Comparison of ENCODE assay signal across 14 cellular contexts in the genomic region with DNA sequence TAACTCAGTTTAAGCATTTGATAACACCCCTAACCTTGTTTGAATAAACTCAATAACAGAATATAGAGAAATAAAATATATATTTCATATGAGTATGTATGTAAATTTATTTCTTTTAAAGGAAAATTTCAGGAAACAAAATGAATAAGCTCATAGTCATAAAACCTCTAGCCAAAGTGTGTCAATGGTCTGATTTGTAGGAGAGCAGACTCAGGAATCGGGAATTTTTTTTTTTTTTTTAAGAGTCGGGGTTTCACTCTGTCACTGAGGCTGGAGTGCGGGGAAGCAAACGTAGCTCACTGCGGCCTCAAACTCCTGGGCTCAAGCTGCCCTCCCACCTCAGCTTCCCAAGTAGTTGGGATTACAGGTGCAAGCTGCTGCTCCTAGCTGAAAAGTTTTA. TPM values are rescaled to one million over a fixed set of nuclear protein-coding genes. Genes with fewer than 3 reads are reported as not detected.
A peak's percentile ranks its signal among the peaks of the same experiment; 100 is the strongest.
DNase-seq lines count a peak whose midpoint lies in the region; ATAC-seq and TF ChIP-seq lines count a peak whose summit lies in the region.
"Had no signal": no experiment of that assay in that cellular context is flagged by ENCODE, and none has a peak within 500 bp of the region (broad histone marks: within the 10 kb centered on the region; RNA-seq: fewer than 3 reads in every experiment).

No MANE protein-coding gene starts in this region.

- H2AK5ac ChIP-seq in IMR-90 (ENCODE audit: low read depth, low read length) = no peak overlapping the region

- H4K91ac ChIP-seq in IMR-90 (ENCODE audit: insufficient read depth, low read depth, low read length) = no peak overlapping the region

- H3K27ac ChIP-seq in AG04450 (ENCODE audit: low read depth, low read length) = no peak overlapping the region
- H3K27ac ChIP-seq in IMR-90 (ENCODE audit: insufficient read depth, low read length) = no peak overlapping the region
- peak overlapping the region; percentile 96 to 99 for H3K27ac ChIP-seq in coronary artery
- H3K27ac ChIP-seq in muscle layer of colon (ENCODE audit: low read depth, low read length) = peak overlapping the region; percentile 5
- H3K27ac ChIP-seq in right atrium auricular region = peak overlapping the region in 1 of 2 donors; percentile 28

- H3K4me2 ChIP-seq in IMR-90 (ENCODE audit: low read depth, low read length) = peak overlapping the region; percentile 71

- H3K18ac ChIP-seq in IMR-90 (ENCODE audit: low read depth, low read length) = no peak overlapping the region

- H4K8ac ChIP-seq in IMR-90 (ENCODE audit: low read depth in 2 of 2, low read length in 2 of 2) = no peak overlapping the region

- 0 out of 2 replicates have a peak overlapping the region, but pooled peaks have one; percentile 50 for H3K9ac ChIP-seq in IMR-90 (ENCODE audit: low read depth, low read length)
- no peak overlapping the region for H3K9ac ChIP-seq in muscle layer of colon (ENCODE audit: low read length)

- intact Hi-C loops in IMR-90 (cut with micrococcal nuclease) = loop anchor here (5.0 kb wide), 2 partner anchors 38 to 1003 kb away; no protein-coding TSS in a partner anchor

- WGBS in IMR-90 (ENCODE audit: extremely low coverage in 2 of 2, insufficient read length in 1 of 2), 2 experiments = no CpG with 5 or more reads among the region's 5 CpGs

- H3K27me3 ChIP-seq in AG04450 (ENCODE audit: control insufficient read depth, insufficient read depth, low read length) (no peaks in the 10 kb centered on the region), IMR-90 (ENCODE audit: control insufficient read depth, insufficient read depth, low read length) (no peaks in the 10 kb centered on the region), muscle layer of colon (ENCODE audit: control insufficient read depth in 1 of 2, insufficient read depth in 2 of 2, low read length in 2 of 2) (no peaks in the 10 kb centered on the region), right atrium auricular region (no peaks in the 10 kb centered on the region)

- H2BK20ac ChIP-seq in IMR-90 (ENCODE audit: low read depth, low read length) = no peak overlapping the region

- H3K4me3 ChIP-seq in AG04450 (ENCODE audit: low read depth, low read length) (peak overlapping the region; percentile 81), IMR-90 (ENCODE audit: insufficient read depth, low read depth, low read length) (no peak overlapping the region), coronary artery (peak overlapping the region; percentile 97), muscle layer of colon (ENCODE audit: low read depth in 1 of 2, low read length in 2 of 2) (no peak overlapping the region), right atrium auricular region (no peak overlapping the region)

- H2BK5ac ChIP-seq in IMR-90 (ENCODE audit: low read depth, low read length, poor library complexity, severe bottlenecking) = no peak overlapping the region

- in situ Hi-C loops in IMR-90 (cut with MboI; ENCODE audit: low sequenced_read_pairs) = no loop called here

- ATAC-seq in IMR-90 (ENCODE audit: low read depth) = no peak
- ATAC-seq in HG02763 (IDR thresholded peaks at IDR 0.05; ENCODE audit: unreplicated experiment) = no peak
- ATAC-seq: left colon; naive thymus-derived CD8-positive, alpha-beta T cell had no signal

- peaks cover 26% of the 10 kb centered on the region for H4K20me1 ChIP-seq in IMR-90 (ENCODE audit: insufficient read depth, low read length)

- no peak overlapping the region for H2BK15ac ChIP-seq in IMR-90 (ENCODE audit: low read depth, low read length)

- H2AFZ ChIP-seq in IMR-90 (replicated peaks; ENCODE audit: low read length, poor library complexity) = no peak overlapping the region

- peaks cover 15% of the 10 kb centered on the region for H3K4me1 ChIP-seq in IMR-90 (ENCODE audit: control insufficient read depth, insufficient read depth, low read length)
- H3K4me1 ChIP-seq in muscle layer of colon (ENCODE audit: insufficient read depth, low read length) = peaks cover 67% of the 10 kb centered on the region
- H3K4me1 ChIP-seq in right atrium auricular region = peaks cover 0 to 46% of the 10 kb centered on the region in 2 donors

- H4K5ac ChIP-seq in IMR-90 (ENCODE audit: low read depth, low read length) = no peak overlapping the region

- POLR2A ChIA-PET in AG04450 (lab: Yijun Ruan, JAX) = interaction anchor here (0.7 kb wide), 1 partner anchor 99 kb away, joined by 6 read pairs; no protein-coding TSS in a partner anchor
- POLR2A ChIA-PET in IMR-90 (lab: Charles Lee; ENCODE audit: unreplicated experiment) = no interaction called here

- peak overlapping the region; percentile 40; the same call in 1 of the 2 replicates for H3K4ac ChIP-seq in IMR-90 (ENCODE audit: low read depth, low read length)

- H3K9me3 ChIP-seq in AG04450 (ENCODE audit: control insufficient read depth, insufficient read depth, low read length) = no peaks in the 10 kb centered on the region
- no peaks in the 10 kb centered on the region for H3K9me3 ChIP-seq in IMR-90 (ENCODE audit: control insufficient read depth, insufficient read depth, low read length)
- H3K9me3 ChIP-seq in muscle layer of colon (ENCODE audit: low read length) = no peaks in the 10 kb centered on the region
- no peaks in the 10 kb centered on the region for H3K9me3 ChIP-seq in right atrium auricular region

- CTCF ChIA-PET in AG04450 (lab: Charles Lee) (interaction anchor here (0.6 to 1.5 kb wide), 4 partner anchors 23 to 585 kb away, joined by 3 to 5 read pairs (median 3); no protein-coding TSS in a partner anchor), IMR-90 (lab: Yijun Ruan, JAX) (no interaction called here)

- no peak overlapping the region for H3K23ac ChIP-seq in IMR-90 (ENCODE audit: low read depth, low read length)

- no peaks in the 10 kb centered on the region for H3K36me3 ChIP-seq in IMR-90 (ENCODE audit: control insufficient read depth, insufficient read depth, low read length)
- no peaks in the 10 kb centered on the region for H3K36me3 ChIP-seq in muscle layer of colon (ENCODE audit: insufficient read depth, low read length)
- H3K36me3 ChIP-seq in right atrium auricular region = no peaks in the 10 kb centered on the region

- no peak overlapping the region for H2AK9ac ChIP-seq in IMR-90 (replicated peaks; ENCODE audit: low read depth, low read length, poor library complexity)

- H3K9me1 ChIP-seq in IMR-90 (ENCODE audit: insufficient read depth, low read length) = peaks cover 10% of the 10 kb centered on the region

- no peak for DNase-seq in AG04450 (ENCODE audit: low read depth, low spot score)
- DNase-seq in IMR-90 = no peak
- DNase-seq in coronary artery (ENCODE audit: low spot score) = no peak
- DNase-seq in NCI-H2227 treated with DMSO at 0.1 percent for 48 hours (lab: John Stamatoyannopoulos, UW) = no peak
- DNase-seq in right atrium auricular region (ENCODE audit: low spot score) = no peak
- DNase-seq in stimulated activated CD8-positive, alpha-beta memory T cell treated with anti-CD3 and anti-CD28 coated beads, Interleukin-4, amount 100 ng/mL, for 48 hours = no peak
- DNase-seq: activated T-cell treated with anti-CD3 and anti-CD28 coated beads, Interleukin-2, amount 50 U/mL, for 24 hours; DMS79; left colon; naive thymus-derived CD8-positive, alpha-beta T cell; stimulated activated CD4-positive, alpha-beta T cell treated with anti-CD3 and anti-CD28 coated beads, Interleukin-12 subunit alpha, Interleukin-12 subunit beta, amount 100 ng/mL, for 4 hours; trophoblast cell had no signal

- peaks cover 24 to 45% of the 10 kb centered on the region in 2 experiments for H3K79me1 ChIP-seq in IMR-90 (ENCODE audit: low read depth in 1 of 2, low read length in 2 of 2)

- no peak for TF ChIP-seq POLR2A in IMR-90 (IDR thresholded peaks at IDR 0.05; ENCODE audit: low read depth, low read length)

- dilution Hi-C loops in IMR-90 (cut with HindIII; ENCODE audit: low sequenced_read_pairs, unreplicated experiment) = no loop called here

- TF ChIP-seq RAD21 in IMR-90 (IDR thresholded peaks at IDR 0.05; ENCODE audit: low read length) = no peak

- H3K56ac ChIP-seq in IMR-90 (ENCODE audit: extremely low read depth, insufficient read depth, low read length) = no peak overlapping the region; the same call in 1 of the 2 replicates

- TF ChIP-seq CTCF in AG04450 (IDR thresholded peaks at IDR 0.05; ENCODE audit: low read depth, low read length) = no peak
- TF ChIP-seq CTCF in IMR-90 (conservative IDR thresholded peaks at IDR 0.05; ENCODE audit: low read depth, low read length) = no peak
- no peak for TF ChIP-seq CTCF in coronary artery (IDR thresholded peaks at IDR 0.05)
- no peak for TF ChIP-seq CTCF in right atrium auricular region (IDR thresholded peaks at IDR 0.05)

- H2BK120ac ChIP-seq in IMR-90 (ENCODE audit: low read depth, low read length) = no peak overlapping the region

- no peak overlapping the region for H3K14ac ChIP-seq in IMR-90 (replicated peaks; ENCODE audit: low read depth, low read length)

- BruUV-seq in IMR-90 (replicated peaks; lab: Mats Ljungman, UMichigan) = no TSS peak

TF ChIP-seq in IMR-90, 13 proteins besides CTCF, POLR2A, EP300 and RAD21 (continues in another document):
- TF ChIP-seq, protein P1, sequence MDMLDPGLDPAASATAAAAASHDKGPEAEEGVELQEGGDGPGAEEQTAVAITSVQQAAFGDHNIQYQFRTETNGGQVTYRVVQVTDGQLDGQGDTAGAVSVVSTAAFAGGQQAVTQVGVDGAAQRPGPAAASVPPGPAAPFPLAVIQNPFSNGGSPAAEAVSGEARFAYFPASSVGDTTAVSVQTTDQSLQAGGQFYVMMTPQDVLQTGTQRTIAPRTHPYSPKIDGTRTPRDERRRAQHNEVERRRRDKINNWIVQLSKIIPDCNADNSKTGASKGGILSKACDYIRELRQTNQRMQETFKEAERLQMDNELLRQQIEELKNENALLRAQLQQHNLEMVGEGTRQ (IDR thresholded peaks at IDR 0.05; ENCODE audit: low read depth, low read length) = no peak
- TF ChIP-seq MAFK (IDR thresholded peaks at IDR 0.05; ENCODE audit: low read depth, low read length) = no peak
- TF ChIP-seq MXI1 (IDR thresholded peaks at IDR 0.05; ENCODE audit: borderline replicate concordance, low read depth, low read length) = no peak
- TF ChIP-seq BHLHE40 (IDR thresholded peaks at IDR 0.05; ENCODE audit: low read depth, low read length) = no peak
- no peak for TF ChIP-seq FOS (IDR thresholded peaks at IDR 0.05; ENCODE audit: low read depth, low read length)

RNA-seq across cellular contexts. Expression of gene PKD2, which starts 2.4 kb away (rescaled TPM):
- polyA plus RNA-seq in AG04450 (2011; rRNA removed) = 46.3 and 65.1 TPM in 2 replicates
- 64.8 and 84.3 TPM in 2 replicates for polyA minus RNA-seq in AG04450 (2011; rRNA and poly(A)+ RNA removed)
- total RNA-seq in IMR-90 (2012; rRNA removed) = 51.3 and 96.7 TPM in 2 replicates
- 37.3 and 43.8 TPM in 2 replicates for polyA plus RNA-seq in IMR-90 (2012; rRNA removed)
- polyA plus RNA-seq in IMR-90 (2012; cell fraction: cytosol; rRNA removed) = 6.0 and 7.7 TPM in 2 replicates
- polyA plus RNA-seq in IMR-90 (2012; cell fraction: nucleus; rRNA removed; ENCODE audit: low replicate concordance) = 11.8 and 68.7 TPM in 2 replicates
- total RNA-seq in right atrium auricular region = 10 to 100 TPM; 21.5 to 32.7 TPM

RNA-seq across cellular contexts. Expression of gene SPP1, which starts 34.4 kb away (rescaled TPM):
- polyA plus RNA-seq in AG04450 (2011; rRNA removed) (0.29 and 0.69 TPM in 2 replicates), IMR-90 (2012; rRNA removed) (0.50 and 0.62 TPM in 2 replicates)
- 0.70 and 0.78 TPM in 2 replicates for polyA minus RNA-seq in AG04450 (2011; rRNA and poly(A)+ RNA removed)
- total RNA-seq in IMR-90 (2012; rRNA removed) (0.18 and 0.28 TPM in 2 replicates), right atrium auricular region (10 to 100 TPM; 15.0 to 41.3 TPM)
- polyA plus RNA-seq in IMR-90 (2012; cell fraction: cytosol; rRNA removed) = 0.26 and 0.44 TPM in 2 replicates
- polyA plus RNA-seq in IMR-90 (2012; cell fraction: nucleus; rRNA removed; ENCODE audit: low replicate concordance) = 0.36 and 0.79 TPM in 2 replicates
- polyA plus RNA-seq: naive thymus-derived CD8-positive, alpha-beta T cell had no signal

Comparison
In these comparisons a context has a peak if more than half of its experiments do, and no peak if none do; other contexts are left out.
1. H3K27ac ChIP-seq: peak in coronary artery (2 of 2) and muscle layer of colon (single experiment); none in AG04450 (single experiment) and IMR-90 (single experiment).
2. H3K4me3 ChIP-seq: peak in AG04450 (single experiment) and coronary artery (single experiment); none in IMR-90 (single experiment), muscle layer of colon (0 of 2) and right atrium auricular region (0 of 2).
3. RNA of gene SPP1, which starts 34.4 kb away (total RNA-seq): 15.0 to 41.3 TPM in right atrium auricular region; 0.18 to 0.28 TPM in IMR-90; every median in the first group is over 10 times any median in the second.